Comparison of ENCODE assay signal across 2 cellular contexts in the genomic region with DNA sequence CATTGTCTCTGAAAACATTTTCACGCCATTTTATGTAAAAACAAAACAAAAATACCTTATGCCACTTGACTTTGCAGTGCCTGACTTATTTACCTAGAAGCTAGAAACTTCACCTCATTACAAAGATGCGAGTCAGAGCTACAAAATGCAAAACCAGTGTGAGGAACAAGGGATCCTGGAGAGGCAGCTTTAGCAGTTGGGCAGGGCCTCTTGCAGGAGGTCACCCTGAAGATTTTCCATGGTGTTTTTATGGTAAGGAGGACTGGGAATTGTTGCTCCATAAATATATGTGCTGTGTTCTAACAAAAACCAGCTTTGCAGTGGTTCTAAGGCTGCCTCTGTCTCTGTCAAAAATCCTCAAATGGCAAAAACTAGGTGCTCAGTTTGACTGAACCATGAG.
TF ChIP-seq lines count a peak whose summit lies in the region.

No MANE protein-coding gene starts in this region.

TF ChIP-seq in K562, 482 proteins besides CTCF, POLR2A, EP300 and RAD21:
- no peak for TF ChIP-seq NCOA4 (IDR thresholded peaks at IDR 0.05; ENCODE audit: partially characterized antibody)
- TF ChIP-seq HNRNPL (IDR thresholded peaks at IDR 0.05; ENCODE audit: low read depth, low read length): no peak
- no peak for TF ChIP-seq ETS2 (tag; IDR thresholded peaks at IDR 0.05; ENCODE audit: borderline replicate concordance, poor library complexity, severe bottlenecking)
- no peak for TF ChIP-seq FOXJ3 (CRISPR knock-in tag; IDR thresholded peaks at IDR 0.05)
- TF ChIP-seq TRIM24 (IDR thresholded peaks at IDR 0.05): no peak
- TF ChIP-seq SMARCA4 (IDR thresholded peaks at IDR 0.05): no peak
- TF ChIP-seq RNF2 (IDR thresholded peaks at IDR 0.05): no peak
- no peak for TF ChIP-seq ZNF175 (CRISPR knock-in tag; IDR thresholded peaks at IDR 0.05; ENCODE audit: low read depth)
- no peak for TF ChIP-seq FOXA3 (CRISPR knock-in tag; conservative IDR thresholded peaks at IDR 0.05 in 1 of 2, IDR thresholded peaks at IDR 0.05 in 1 of 2)
- no peak for TF ChIP-seq ZNF445 (CRISPR knock-in tag; IDR thresholded peaks at IDR 0.05; ENCODE audit: low read depth)
- TF ChIP-seq, protein P1, sequence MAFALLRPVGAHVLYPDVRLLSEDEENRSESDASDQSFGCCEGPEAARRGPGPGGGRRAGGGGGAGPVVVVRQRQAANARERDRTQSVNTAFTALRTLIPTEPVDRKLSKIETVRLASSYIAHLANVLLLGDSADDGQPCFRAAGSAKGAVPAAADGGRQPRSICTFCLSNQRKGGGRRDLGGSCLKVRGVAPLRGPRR (CRISPR knock-in tag; IDR thresholded peaks at IDR 0.05): no peak
- TF ChIP-seq HEY1 (CRISPR knock-in tag; IDR thresholded peaks at IDR 0.05; ENCODE audit: borderline replicate concordance): no peak
- TF ChIP-seq, protein P2, sequence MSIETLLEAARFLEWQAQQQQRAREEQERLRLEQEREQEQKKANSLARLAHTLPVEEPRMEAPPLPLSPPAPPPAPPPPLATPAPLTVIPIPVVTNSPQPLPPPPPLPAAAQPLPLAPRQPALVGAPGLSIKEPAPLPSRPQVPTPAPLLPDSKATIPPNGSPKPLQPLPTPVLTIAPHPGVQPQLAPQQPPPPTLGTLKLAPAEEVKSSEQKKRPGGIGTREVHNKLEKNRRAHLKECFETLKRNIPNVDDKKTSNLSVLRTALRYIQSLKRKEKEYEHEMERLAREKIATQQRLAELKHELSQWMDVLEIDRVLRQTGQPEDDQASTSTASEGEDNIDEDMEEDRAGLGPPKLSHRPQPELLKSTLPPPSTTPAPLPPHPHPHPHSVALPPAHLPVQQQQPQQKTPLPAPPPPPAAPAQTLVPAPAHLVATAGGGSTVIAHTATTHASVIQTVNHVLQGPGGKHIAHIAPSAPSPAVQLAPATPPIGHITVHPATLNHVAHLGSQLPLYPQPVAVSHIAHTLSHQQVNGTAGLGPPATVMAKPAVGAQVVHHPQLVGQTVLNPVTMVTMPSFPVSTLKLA (conservative IDR thresholded peaks at IDR 0.05): no peak

TF ChIP-seq in HEK293T, 16 proteins besides CTCF, POLR2A, EP300 and RAD21:
- TF ChIP-seq SUZ12 (IDR thresholded peaks at IDR 0.05) (no peak), LEF1 (IDR thresholded peaks at IDR 0.05; ENCODE audit: borderline replicate concordance) (no peak), SP1 (IDR thresholded peaks at IDR 0.05) (no peak), CTBP1 (IDR thresholded peaks at IDR 0.05; ENCODE audit: borderline replicate concordance) (no peak), TARDBP (IDR thresholded peaks at IDR 0.05) (no peak), ZNF384 (IDR thresholded peaks at IDR 0.05) (no peak), ARNT (IDR thresholded peaks at IDR 0.05) (no peak), FOXA1 (IDR thresholded peaks at IDR 0.05) (no peak), L3MBTL2 (conservative IDR thresholded peaks at IDR 0.05) (no peak), HDGF (IDR thresholded peaks at IDR 0.05; ENCODE audit: borderline replicate concordance) (no peak), ELF4 (IDR thresholded peaks at IDR 0.05) (no peak), NFRKB (IDR thresholded peaks at IDR 0.05) (no peak), FOXK2 (IDR thresholded peaks at IDR 0.05) (no peak), FOXM1 (IDR thresholded peaks at IDR 0.05; ENCODE audit: borderline replicate concordance) (no peak), BHLHE40 (IDR thresholded peaks at IDR 0.05; ENCODE audit: borderline replicate concordance) (no peak)
- TF ChIP-seq, protein P3, sequence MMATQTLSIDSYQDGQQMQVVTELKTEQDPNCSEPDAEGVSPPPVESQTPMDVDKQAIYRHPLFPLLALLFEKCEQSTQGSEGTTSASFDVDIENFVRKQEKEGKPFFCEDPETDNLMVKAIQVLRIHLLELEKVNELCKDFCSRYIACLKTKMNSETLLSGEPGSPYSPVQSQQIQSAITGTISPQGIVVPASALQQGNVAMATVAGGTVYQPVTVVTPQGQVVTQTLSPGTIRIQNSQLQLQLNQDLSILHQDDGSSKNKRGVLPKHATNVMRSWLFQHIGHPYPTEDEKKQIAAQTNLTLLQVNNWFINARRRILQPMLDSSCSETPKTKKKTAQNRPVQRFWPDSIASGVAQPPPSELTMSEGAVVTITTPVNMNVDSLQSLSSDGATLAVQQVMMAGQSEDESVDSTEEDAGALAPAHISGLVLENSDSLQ (IDR thresholded peaks at IDR 0.05): no peak
